ENCODE assay signal across 8 cellular contexts in genomic region chr16:1057252-1057932, GRCh38. TPM values are rescaled to one million over a fixed set of nuclear protein-coding genes. Genes with fewer than 3 reads are reported as not detected.
DNase-seq lines count a peak whose midpoint lies in the region; ATAC-seq and TF ChIP-seq lines count a peak whose summit lies in the region.

No MANE protein-coding gene starts in this region.

- H3K27ac ChIP-seq in C4-2B (no peak overlapping the region), KMS-11 (no peak overlapping the region), spleen (no peak overlapping the region)

- H2AFZ ChIP-seq in KMS-11 (ENCODE audit: low read depth) = no peak overlapping the region

- H3K4me3 ChIP-seq in KMS-11 (IDR thresholded peaks at IDR 0.05; ENCODE audit: insufficient read depth, low read depth, low read length) (no peak overlapping the region), fibroblast of pulmonary artery (replicated peaks; ENCODE audit: low read depth, low read length) (no peak overlapping the region), spleen (no peak overlapping the region)

- no peaks in the 10 kb centered on the region for H3K79me2 ChIP-seq in KMS-11 (ENCODE audit: insufficient read depth, low read depth)

- TF ChIP-seq CTCF in C4-2B (conservative IDR thresholded peaks at IDR 0.05) (peak; percentile 95), KMS-11 (conservative IDR thresholded peaks at IDR 0.05; ENCODE audit: low read depth, low read length) (peak; percentile 68), fibroblast of pulmonary artery (IDR thresholded peaks at IDR 0.05; ENCODE audit: low read length, missing control alignments) (peak; percentile 59), spleen (IDR thresholded peaks at IDR 0.05 in 8 of 11, conservative IDR thresholded peaks at IDR 0.05 in 3 of 11) (peak; percentile 28 to 84 (median 60))

- intact Hi-C loops in spleen (cut with DNase I; ENCODE audit: low total_unique reads) = loop anchor here (5.0 kb wide), 1 partner anchor 245 kb away; no protein-coding TSS in a partner anchor

- peak; percentile 95 for DNase-seq in activated CD8-positive, alpha-beta memory T cell treated with anti-CD3 and anti-CD28 coated beads, Interleukin-2, amount 50 U/mL, for 48 hours
- peak; percentile 19 for DNase-seq in fibroblast of pulmonary artery (ENCODE audit: low read depth)
- DNase-seq in spleen = no peak
- DNase-seq in pons (ENCODE audit: low spot score) = no peak
- DNase-seq in OCI-M2 (lab: John Stamatoyannopoulos, UW; ENCODE audit: unreplicated experiment) = no peak

- H3K36me3 ChIP-seq in KMS-11 (ENCODE audit: insufficient read depth) (no peaks in the 10 kb centered on the region), spleen (no peaks in the 10 kb centered on the region)

- H3K4me2 ChIP-seq in KMS-11 = no peak overlapping the region

- H3K27me3 ChIP-seq in KMS-11 (ENCODE audit: insufficient read depth, low read depth) = peaks cover 91% of the 10 kb centered on the region
- peaks cover 0 to 76% (median 28%) of the 10 kb centered on the region in 7 donors for H3K27me3 ChIP-seq in spleen (replicated peaks in 1 of 7)

- no peak for ATAC-seq in HG03280 (IDR thresholded peaks at IDR 0.05; ENCODE audit: unreplicated experiment)

- H3K9me3 ChIP-seq in spleen = peaks cover 0 to 36% (median 27%) of the 10 kb centered on the region in 8 donors

- WGBS in spleen, 5 donors = 14 to 31% (median 28%) methylated on average over 21 to 33 of the region's 33 CpGs

- no peaks in the 10 kb centered on the region for H4K20me1 ChIP-seq in KMS-11 (ENCODE audit: insufficient read depth)

- TF ChIP-seq POLR2A in spleen (IDR thresholded peaks at IDR 0.05) = no peak

- no peak overlapping the region for H3K9ac ChIP-seq in KMS-11

- H3K4me1 ChIP-seq in KMS-11 (ENCODE audit: low read depth, poor library complexity, severe bottlenecking) (no peaks in the 10 kb centered on the region), spleen (peaks cover 0 to 9% (median 0%) of the 10 kb centered on the region in 6 donors)

RNA-seq across cellular contexts. Expression of gene SSTR5, which starts 15.2 kb away (rescaled TPM):
- total RNA-seq in spleen = not detected
- not detected for polyA plus RNA-seq in spleen

RNA-seq across cellular contexts. Expression of gene C1QTNF8, which starts 38.7 kb away (rescaled TPM):
- total RNA-seq in spleen = not detected
- polyA plus RNA-seq in spleen = not detected

Comparison
In these comparisons a context has a peak if more than half of its experiments do, and no peak if none do; other contexts are left out.
1. DNase-seq: peak in activated CD8-positive, alpha-beta memory T cell treated with anti-CD3 and anti-CD28 coated beads, Interleukin-2, amount 50 U/mL, for 48 hours (single experiment) and fibroblast of pulmonary artery (single experiment); none in spleen (single experiment), pons (single experiment) and OCI-M2 (single experiment).
2. Peak in every context shown above with its lines, with median percentiles within 50 percentile points of each other: CTCF ChIP-seq.